In the genomic region with DNA sequence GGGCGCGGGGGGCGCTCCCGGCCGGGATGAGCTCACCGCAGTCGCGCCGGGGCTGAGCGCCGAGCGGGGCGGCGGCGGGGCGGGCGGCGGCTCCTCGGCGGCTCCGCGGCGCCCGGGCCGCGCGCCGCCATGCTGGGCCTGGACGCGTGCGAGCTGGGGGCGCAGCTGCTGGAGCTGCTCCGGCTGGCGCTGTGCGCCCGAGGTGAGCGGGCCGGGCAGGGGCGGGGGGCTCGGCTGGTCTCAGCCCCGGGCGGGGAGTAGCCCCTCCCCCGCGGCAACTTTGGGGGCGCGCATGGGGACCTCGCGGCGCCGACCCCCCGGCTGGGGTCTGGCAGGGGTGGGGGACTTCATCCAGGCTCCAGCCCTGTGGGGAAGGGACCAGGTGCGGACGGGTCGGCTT, we compare ENCODE assay signal across 11 cellular contexts. TPM values are rescaled to one million over a fixed set of nuclear protein-coding genes. Genes with fewer than 3 reads are reported as not detected.
DNase-seq lines count a peak whose midpoint lies in the region; ATAC-seq, FAIRE-seq and TF ChIP-seq lines count a peak whose summit lies in the region.
"Had no signal": no experiment of that assay in that cellular context is flagged by ENCODE, and none has a peak within 500 bp of the region (broad histone marks: within the 10 kb centered on the region; RNA-seq: fewer than 3 reads in every experiment).

TSS of gene ARHGDIG (plus strand) at position 40 of the 400 bp plus-strand sequence. CDS start at position 130, 90 bp downstream.

- peak within 1 kb of the TSS; percentile 71 for H3K4me2 ChIP-seq in astrocyte (ENCODE audit: low read length)

- TF ChIP-seq EP300 in transverse colon (IDR thresholded peaks at IDR 0.05; ENCODE audit: low read depth): no peak

- peaks cover 9% of the 10 kb centered on the region for H3K4me1 Mint-ChIP-seq in activated T-cell treated with anti-CD3 and anti-CD28 coated beads, Interleukin-2, amount 50 U/mL, for 24 hours (ENCODE audit: low read depth)
- no peaks in the 10 kb centered on the region for H3K4me1 Mint-ChIP-seq in astrocyte (ENCODE audit: low read depth, unreplicated experiment)

- FAIRE-seq in astrocyte (lab: Jason Lieb, UNC): no peak

- H3K27ac ChIP-seq in astrocyte (ENCODE audit: low read depth, low read length) (no peak within 1 kb of the TSS), thoracic aorta (no peak within 1 kb of the TSS), transverse colon (no peak within 1 kb of the TSS)
- H3K27ac ChIP-seq: epithelial cell of prostate had no signal

- H3K36me3 ChIP-seq in astrocyte (ENCODE audit: insufficient read depth, low read length) (no peaks in the 10 kb centered on the region), thoracic aorta (no peaks in the 10 kb centered on the region), transverse colon (no peaks in the 10 kb centered on the region)

- ATAC-seq in thoracic aorta (ENCODE audit: insufficient number of reproducible peaks, low FRiP score, low read depth) (no peak), GM19397 (IDR thresholded peaks at IDR 0.05; ENCODE audit: unreplicated experiment) (no peak)

- H3K27me3 Mint-ChIP-seq in activated T-cell treated with anti-CD3 and anti-CD28 coated beads, Interleukin-2, amount 50 U/mL, for 24 hours: peaks cover 33% of the 10 kb centered on the region
- peaks cover 13% of the 10 kb centered on the region for H3K27me3 Mint-ChIP-seq in astrocyte (ENCODE audit: low read depth, unreplicated experiment)

- H3K79me2 ChIP-seq in astrocyte (ENCODE audit: insufficient read depth, low read length): no peaks in the 10 kb centered on the region

- H3K9ac ChIP-seq in astrocyte (ENCODE audit: low read length): no peak within 1 kb of the TSS

- H3K9me3 ChIP-seq in astrocyte (ENCODE audit: insufficient read depth, low read depth, low read length) (no peaks in the 10 kb centered on the region), thoracic aorta (no peaks in the 10 kb centered on the region), transverse colon (no peaks in the 10 kb centered on the region)

- H4K20me1 ChIP-seq in astrocyte (ENCODE audit: insufficient read depth, low read length): peaks cover 4% of the 10 kb centered on the region

- no peak within 1 kb of the TSS for H2AFZ ChIP-seq in astrocyte (ENCODE audit: low read depth, low read length)

- no peaks in the 10 kb centered on the region for H3K36me3 Mint-ChIP-seq in activated T-cell treated with anti-CD3 and anti-CD28 coated beads, Interleukin-2, amount 50 U/mL, for 24 hours (ENCODE audit: low read depth)
- H3K36me3 Mint-ChIP-seq in astrocyte (ENCODE audit: low read depth, unreplicated experiment): no peaks in the 10 kb centered on the region
- H3K36me3 Mint-ChIP-seq: CD14-positive monocyte had no signal

- no peak for TF ChIP-seq CTCF in astrocyte (IDR thresholded peaks at IDR 0.05; ENCODE audit: insufficient read depth, low read depth, low read length)
- no peak for TF ChIP-seq CTCF in thoracic aorta (IDR thresholded peaks at IDR 0.05)
- no peak for TF ChIP-seq CTCF in transverse colon (IDR thresholded peaks at IDR 0.05)

- intact Hi-C loops in transverse colon (cut with DNase I; ENCODE audit: low total_unique reads): no loop called here

- H3K4me3 ChIP-seq in astrocyte (ENCODE audit: insufficient read depth, low read depth, low read length): no peak within 1 kb of the TSS
- H3K4me3 ChIP-seq in thoracic aorta: peak within 1 kb of the TSS; percentile 52
- H3K4me3 ChIP-seq in transverse colon: peak within 1 kb of the TSS in 2 of 4 donors; percentile 28 to 55

- 10% methylated on average over 8 of the region's 54 CpGs; no CpG with 5 or more reads in 1 of the 2 donors for WGBS in transverse colon (ENCODE audit: low coverage in 1 of 2), 2 donors

- H3K4me3 Mint-ChIP-seq in activated T-cell treated with anti-CD3 and anti-CD28 coated beads, Interleukin-2, amount 50 U/mL, for 24 hours: peak within 1 kb of the TSS; percentile 41
- H3K4me3 Mint-ChIP-seq in astrocyte (ENCODE audit: unreplicated experiment): no peak within 1 kb of the TSS

- H3K4me1 ChIP-seq in astrocyte (ENCODE audit: insufficient read depth, low read length): no peaks in the 10 kb centered on the region
- H3K4me1 ChIP-seq in thoracic aorta (ENCODE audit: control insufficient read depth in 1 of 2, low read depth in 2 of 2): peaks cover 0 to 10% of the 10 kb centered on the region in 2 donors
- H3K4me1 ChIP-seq in transverse colon: peaks cover 6 to 20% (median 11%) of the 10 kb centered on the region in 4 donors

- H3K27ac Mint-ChIP-seq in activated T-cell treated with anti-CD3 and anti-CD28 coated beads, Interleukin-2, amount 50 U/mL, for 24 hours: no peak within 1 kb of the TSS
- H3K27ac Mint-ChIP-seq in astrocyte (ENCODE audit: unreplicated experiment): no peak within 1 kb of the TSS
- H3K27ac Mint-ChIP-seq: CD14-positive monocyte had no signal

- TF ChIP-seq POLR2A in transverse colon (IDR thresholded peaks at IDR 0.05): no peak

- peaks cover 7% of the 10 kb centered on the region for H3K27me3 ChIP-seq in astrocyte (ENCODE audit: insufficient read depth, low read length)
- no peaks in the 10 kb centered on the region for H3K27me3 ChIP-seq in thoracic aorta (replicated peaks; ENCODE audit: insufficient read depth)
- H3K27me3 ChIP-seq in transverse colon: peaks cover 48% of the 10 kb centered on the region

- H3K9me3 Mint-ChIP-seq in activated T-cell treated with anti-CD3 and anti-CD28 coated beads, Interleukin-2, amount 50 U/mL, for 24 hours: no peaks in the 10 kb centered on the region
- no peaks in the 10 kb centered on the region for H3K9me3 Mint-ChIP-seq in astrocyte (ENCODE audit: unreplicated experiment)

- no peak for DNase-seq in activated T-cell treated with anti-CD3 and anti-CD28 coated beads, Interleukin-2, amount 50 U/mL, for 24 hours
- no peak for DNase-seq in activated T-cell treated with anti-CD3 and anti-CD28 coated beads, Interleukin-2, amount 50 U/mL, for 1 hour
- DNase-seq in astrocyte (ENCODE audit: low read depth) (no peak), iPS-NIHi11 (ENCODE audit: low spot score) (peak; percentile 82), thoracic aorta (ENCODE audit: low spot score) (no peak), transverse colon (no peak), NCI-H2029 treated with DMSO at 0.1 percent for 48 hours (lab: John Stamatoyannopoulos, UW) (no peak)
- DNase-seq: T-helper 1 cell had no signal

- in situ Hi-C loops in transverse colon (cut with MboI; ENCODE audit: low pct_ligation_motif_present in 1 of 4, low pct_unique_long_range_greater_than_20kb in 1 of 4, low sequenced_read_pairs in 3 of 4): no loop called here

RNA-seq across cellular contexts. Expression of gene ARHGDIG, which starts in this region (rescaled TPM):
- total RNA-seq in astrocyte (3.3 and 5.0 TPM in 2 replicates), thoracic aorta (not detected), transverse colon (under 1 TPM in 1 of 4 donors, not detected in 3; 0.95 TPM)
